Comparison of ENCODE assay signal across 25 cellular contexts in the genomic region with DNA sequence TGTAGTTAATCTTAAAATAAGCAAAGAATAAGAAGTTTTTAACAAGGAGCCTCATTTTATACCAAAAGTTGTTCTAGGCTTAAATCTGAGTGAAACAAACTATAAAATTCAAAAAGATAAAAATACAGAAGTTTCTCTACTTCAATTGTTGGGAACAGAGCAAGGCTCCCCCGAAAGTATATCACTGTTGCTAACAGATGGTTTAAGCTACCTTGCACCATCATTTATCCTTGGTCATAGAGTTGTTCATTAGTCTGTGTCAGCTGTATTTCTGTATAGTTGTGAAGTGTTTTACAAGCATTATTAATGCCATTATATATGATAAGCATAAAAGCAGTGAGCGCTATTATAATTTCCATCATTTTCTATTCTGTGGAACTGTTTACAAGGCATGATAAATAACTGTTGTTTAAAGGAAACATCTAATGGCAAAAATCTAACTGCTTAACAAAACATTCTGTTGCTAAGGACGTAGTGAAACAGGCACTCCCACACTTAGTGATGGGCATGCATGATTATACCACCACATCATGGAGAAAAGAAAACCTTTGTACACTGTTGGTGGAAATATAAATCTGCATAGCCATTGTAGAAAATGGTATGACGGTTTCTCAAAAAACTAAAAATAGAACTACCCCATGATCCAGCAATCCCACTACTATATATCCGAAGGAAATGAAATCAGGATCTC.
"Had no signal": no experiment of that assay in that cellular context is flagged by ENCODE, and none has a peak within 500 bp of the region (broad histone marks: within the 10 kb centered on the region; RNA-seq: fewer than 3 reads in every experiment).

No MANE protein-coding gene starts in this region.

- H3K27ac ChIP-seq: adrenal gland, coronary artery had no signal

- H3K36me3 ChIP-seq: adrenal gland had no signal

- H3K4me3 ChIP-seq: adrenal gland, coronary artery, K562 had no signal

- H3K9me3 Mint-ChIP-seq: T-helper 1 cell treated with Interleukin-12 subunit alpha and Interleukin-12 subunit beta and Interleukin-4 antibody, amounts not matched to agents 30 μg/mL and 1 μg/mL, for 36 hours had no signal

- DNase-seq: activated CD4-positive, alpha-beta T cell treated with anti-CD3 and anti-CD28 coated beads for 48 hours; activated CD4-positive, alpha-beta T cell treated with anti-CD3 and anti-CD28 coated beads, Interleukin-2, amount 50 U/mL, for 48 hours; activated CD8-positive, alpha-beta memory T cell treated with anti-CD3 and anti-CD28 coated beads, Interleukin-2, amount 50 U/mL, for 48 hours; activated effector memory CD4-positive, alpha-beta T cell treated with Interleukin-2 at 50 U/mL for 16 hours; activated naive CD4-positive, alpha-beta T cell; activated T-cell treated with anti-CD3 and anti-CD28 coated beads, Interleukin-2, amount 50 U/mL, for 1 hour; adrenal gland; anterior cingulate cortex; Kasumi-1; NCI-H1105 treated with DMSO at 0.1 percent for 48 hours; NCI-H1436 treated with DMSO at 0.1 percent for 48 hours; NCI-H187; NCI-H2081; NCI-H2171; NCI-H2227 treated with DMSO at 0.1 percent for 48 hours; NCI-H446 treated with DMSO at 0.1 percent for 48 hours; NCI-H524 treated with DMSO at 0.1 percent for 48 hours; NCI-H82; PC-3; SHP77 treated with DMSO at 0.1 percent for 48 hours had no signal

- H3K9me3 ChIP-seq: adrenal gland had no signal

- ATAC-seq: activated CD4-positive, CD25-positive, alpha-beta regulatory T cell treated with anti-CD3 and anti-CD28 coated beads, Interleukin-2, amount 50 U/mL, for 24 hours; K562; PC-3 had no signal

- H3K27ac Mint-ChIP-seq: activated naive CD8-positive, alpha-beta T cell; T-helper 1 cell treated with Interleukin-12 subunit alpha and Interleukin-12 subunit beta and Interleukin-4 antibody, amounts not matched to agents 30 μg/mL and 1 μg/mL, for 36 hours had no signal

- H3K36me3 Mint-ChIP-seq: activated naive CD8-positive, alpha-beta T cell had no signal

- H3K4me3 Mint-ChIP-seq: activated naive CD8-positive, alpha-beta T cell; T-helper 1 cell treated with Interleukin-12 subunit alpha and Interleukin-12 subunit beta and Interleukin-4 antibody, amounts not matched to agents 30 μg/mL and 1 μg/mL, for 36 hours had no signal

- H3K4me1 ChIP-seq: adrenal gland had no signal
